14 cellular contexts compared by ENCODE assay signal in genomic region chr3:111173328-111173900, GRCh38.
DNase-seq lines count a peak whose midpoint lies in the region; FAIRE-seq and TF ChIP-seq lines count a peak whose summit lies in the region.
"Had no signal": no experiment of that assay in that cellular context is flagged by ENCODE, and none has a peak within 500 bp of the region (broad histone marks: within the 10 kb centered on the region; RNA-seq: fewer than 3 reads in every experiment).

No MANE protein-coding gene starts in this region.

- no peak for TF ChIP-seq POLR2A in erythroblast (IDR thresholded peaks at IDR 0.05; ENCODE audit: low read length)

- H3K4me3 Mint-ChIP-seq in progenitor cell of endocrine pancreas (ENCODE audit: low read depth) = no peak overlapping the region
- H3K4me3 Mint-ChIP-seq: activated naive CD4-positive, alpha-beta T cell treated with anti-CD3 and anti-CD28 coated beads for 36 hours had no signal

- no peak for FAIRE-seq in HTR-8/SVneo (lab: Jason Lieb, UNC)
- FAIRE-seq: endometrium had no signal

- TF ChIP-seq CTCF in epithelial cell of esophagus (IDR thresholded peaks at IDR 0.05; ENCODE audit: insufficient read depth, low read depth, low read length, missing control alignments) = no peak
- TF ChIP-seq CTCF in progenitor cell of endocrine pancreas (IDR thresholded peaks at IDR 0.05; ENCODE audit: unreplicated experiment) = no peak

- DNase-seq in HTR-8/SVneo (ENCODE audit: insufficient read length, low spot score) (peak; percentile 9), NCI-H82 (lab: John Stamatoyannopoulos, UW) (peak; percentile 63), epithelial cell of esophagus (ENCODE audit: low read depth) (peak; percentile 39), progenitor cell of endocrine pancreas (ENCODE audit: low spot score, unreplicated experiment) (no peak), hepatic stellate cell (ENCODE audit: low spot score) (no peak), erythroblast (lab: John Stamatoyannopoulos, UW) (no peak), NCI-H2081 treated with DMSO at 0.1 percent for 48 hours (lab: John Stamatoyannopoulos, UW) (no peak)
- DNase-seq: activated CD4-positive, CD25-positive, alpha-beta regulatory T cell treated with anti-CD3 and anti-CD28 coated beads, Interleukin-2, amount 50 U/mL, for 72 hours; activated naive CD4-positive, alpha-beta T cell treated with anti-CD3 and anti-CD28 coated beads for 36 hours; BE2C; central memory CD4-positive, alpha-beta T cell; NCI-H1092; SW 1271 had no signal

- no peak overlapping the region for H3K4me3 ChIP-seq in epithelial cell of esophagus (ENCODE audit: low read length)

- H3K36me3 Mint-ChIP-seq in progenitor cell of endocrine pancreas (ENCODE audit: insufficient read depth) = peaks cover 13% of the 10 kb centered on the region

- H3K9me3 Mint-ChIP-seq in progenitor cell of endocrine pancreas (ENCODE audit: low read depth) = no peaks in the 10 kb centered on the region
- H3K9me3 Mint-ChIP-seq: activated naive CD4-positive, alpha-beta T cell treated with anti-CD3 and anti-CD28 coated beads for 36 hours had no signal

- peak overlapping the region; percentile 7 for H3K27ac Mint-ChIP-seq in progenitor cell of endocrine pancreas
- H3K27ac Mint-ChIP-seq: activated naive CD4-positive, alpha-beta T cell treated with anti-CD3 and anti-CD28 coated beads for 36 hours had no signal

- H3K4me1 Mint-ChIP-seq in progenitor cell of endocrine pancreas (ENCODE audit: low read depth) = peaks cover 9% of the 10 kb centered on the region

- no peaks in the 10 kb centered on the region for H3K27me3 Mint-ChIP-seq in progenitor cell of endocrine pancreas

Comparison
In these comparisons a context has a peak if more than half of its experiments do, and no peak if none do; other contexts are left out.
1. DNase-seq: peak in HTR-8/SVneo (single experiment), NCI-H82 (single experiment) and epithelial cell of esophagus (single experiment); none in progenitor cell of endocrine pancreas (single experiment), hepatic stellate cell (single experiment), erythroblast (0 of 2) and NCI-H2081 treated with DMSO at 0.1 percent for 48 hours (single experiment).